18 cellular contexts compared by ENCODE assay signal in the genomic region with DNA sequence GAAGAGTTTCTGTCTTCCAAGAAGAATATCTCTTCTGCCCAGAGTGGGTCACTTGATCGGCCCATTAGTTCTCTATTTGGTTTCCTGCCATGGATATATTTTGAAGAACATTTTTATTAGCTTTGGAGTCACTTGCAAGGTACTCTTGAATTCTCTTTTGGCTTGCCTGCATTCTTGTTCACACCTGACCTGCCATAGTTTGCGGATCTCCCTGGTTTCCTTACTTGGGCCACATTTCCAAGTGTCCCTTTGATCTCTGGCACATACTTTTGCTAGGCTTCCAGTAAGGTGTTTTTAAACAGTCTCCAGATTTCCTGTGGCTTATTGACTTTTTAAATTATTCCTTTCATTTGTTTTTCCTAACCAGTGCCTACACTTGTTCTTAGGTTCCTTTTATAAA.
DNase-seq lines count a peak whose midpoint lies in the region; ATAC-seq and TF ChIP-seq lines count a peak whose summit lies in the region.
"Had no signal": no experiment of that assay in that cellular context is flagged by ENCODE, and none has a peak within 500 bp of the region (broad histone marks: within the 10 kb centered on the region; RNA-seq: fewer than 3 reads in every experiment).

No MANE protein-coding gene starts in this region.

- ATAC-seq in left lung (peak; percentile 83), HG02852 (IDR thresholded peaks at IDR 0.05; ENCODE audit: unreplicated experiment) (no peak)
- ATAC-seq in effector memory CD8-positive, alpha-beta T cell (replicated peaks): no peak
- ATAC-seq: A549; CD8-positive, alpha-beta T cell had no signal

- TF ChIP-seq CTCF in VCaP (conservative IDR thresholded peaks at IDR 0.05) (no peak), left lung (IDR thresholded peaks at IDR 0.05) (no peak), thyroid gland (IDR thresholded peaks at IDR 0.05) (no peak), left ventricle myocardium inferior (IDR thresholded peaks at IDR 0.05; ENCODE audit: borderline replicate concordance) (no peak)

- no peak overlapping the region for H3K27ac Mint-ChIP-seq in effector memory CD8-positive, alpha-beta T cell
- H3K27ac Mint-ChIP-seq: B cell; CD4-positive, alpha-beta T cell; CD8-positive, alpha-beta T cell had no signal

- no peaks in the 10 kb centered on the region for H3K9me3 Mint-ChIP-seq in effector memory CD8-positive, alpha-beta T cell
- H3K9me3 Mint-ChIP-seq: CD4-positive, alpha-beta T cell; CD8-positive, alpha-beta T cell had no signal

- no peaks in the 10 kb centered on the region for H3K4me1 Mint-ChIP-seq in effector memory CD8-positive, alpha-beta T cell (ENCODE audit: low read depth in 2 of 2)
- H3K4me1 Mint-ChIP-seq: B cell had no signal

- H3K9me3 ChIP-seq in left lung (no peaks in the 10 kb centered on the region), thyroid gland (no peaks in the 10 kb centered on the region), left ventricle myocardium inferior (replicated peaks) (peaks cover 7% of the 10 kb centered on the region)
- H3K9me3 ChIP-seq: Caco-2 had no signal

- no peak for TF ChIP-seq POLR2A in thyroid gland (IDR thresholded peaks at IDR 0.05)

- no peaks in the 10 kb centered on the region for H3K27me3 ChIP-seq in left lung
- no peaks in the 10 kb centered on the region for H3K27me3 ChIP-seq in thyroid gland
- H3K27me3 ChIP-seq in left ventricle myocardium inferior (ENCODE audit: low read depth): no peaks in the 10 kb centered on the region
- H3K27me3 ChIP-seq: BLaER1 treated with 17β-estradiol and CSF1 and Interleukin-3, amounts not matched to agents 10 nM and 100 nM had no signal

- H3K4me3 Mint-ChIP-seq in effector memory CD8-positive, alpha-beta T cell: no peak overlapping the region
- H3K4me3 Mint-ChIP-seq: B cell; CD4-positive, alpha-beta T cell; CD8-positive, alpha-beta T cell had no signal

- H3K27ac ChIP-seq in VCaP (peak overlapping the region; percentile 91), left lung (no peak overlapping the region), thyroid gland (no peak overlapping the region), left ventricle myocardium inferior (replicated peaks) (no peak overlapping the region)
- H3K27ac ChIP-seq: 22Rv1; A549; BLaER1 treated with 17β-estradiol and CSF1 and Interleukin-3, amounts not matched to agents 10 nM and 100 nM; C4-2B had no signal

- no peaks in the 10 kb centered on the region for H3K36me3 Mint-ChIP-seq in effector memory CD8-positive, alpha-beta T cell (ENCODE audit: insufficient read depth)
- H3K36me3 Mint-ChIP-seq: CD8-positive, alpha-beta T cell had no signal

- H3K4me3 ChIP-seq in left lung: no peak overlapping the region
- H3K4me3 ChIP-seq in thyroid gland (replicated peaks in 1 of 3): no peak overlapping the region
- H3K4me3 ChIP-seq in left ventricle myocardium inferior: no peak overlapping the region
- H3K4me3 ChIP-seq: A549; BLaER1 treated with 17β-estradiol and CSF1 and Interleukin-3, amounts not matched to agents 10 nM and 100 nM had no signal

- intact Hi-C loops in left lung (cut with DNase I): no loop called here
- intact Hi-C loops in thyroid gland (cut with DNase I): no loop called here
- intact Hi-C loops in left ventricle myocardium inferior (cut with micrococcal nuclease): no loop called here

- WGBS in thyroid gland, 2 donors: 30 to 31% methylated on average over 2 of the region's 2 CpGs

- H3K4me1 ChIP-seq in left lung (no peaks in the 10 kb centered on the region), thyroid gland (no peaks in the 10 kb centered on the region), left ventricle myocardium inferior (peaks cover 1% of the 10 kb centered on the region)
- H3K4me1 ChIP-seq: BLaER1 treated with 17β-estradiol and CSF1 and Interleukin-3, amounts not matched to agents 10 nM and 100 nM; Caco-2 had no signal

- H3K36me3 ChIP-seq in left lung (no peaks in the 10 kb centered on the region), thyroid gland (no peaks in the 10 kb centered on the region), left ventricle myocardium inferior (no peaks in the 10 kb centered on the region)
- H3K36me3 ChIP-seq: BLaER1 treated with 17β-estradiol and CSF1 and Interleukin-3, amounts not matched to agents 10 nM and 100 nM had no signal

- H3K27me3 Mint-ChIP-seq in effector memory CD8-positive, alpha-beta T cell: peaks cover 35 to 40% of the 10 kb centered on the region in 2 donors

- DNase-seq in left lung (no peak), thyroid gland (peak; percentile 66 to 69), left ventricle myocardium inferior (no peak)
- DNase-seq in effector memory CD8-positive, alpha-beta T cell: no peak
- DNase-seq: AML-193; Caco-2; Calu3; CD4-positive, alpha-beta T cell; CD8-positive, alpha-beta T cell; DMS79 treated with DMSO at 0.1 percent for 48 hours; GF-D8 had no signal

Comparison
In these comparisons a context has a peak if more than half of its experiments do, and no peak if none do; other contexts are left out.
1. DNase-seq: peak in thyroid gland (2 of 2); none in left lung (0 of 2), left ventricle myocardium inferior (single experiment) and effector memory CD8-positive, alpha-beta T cell (0 of 3).